ENCODE assay signal across 1 cellular context in the genomic region with DNA sequence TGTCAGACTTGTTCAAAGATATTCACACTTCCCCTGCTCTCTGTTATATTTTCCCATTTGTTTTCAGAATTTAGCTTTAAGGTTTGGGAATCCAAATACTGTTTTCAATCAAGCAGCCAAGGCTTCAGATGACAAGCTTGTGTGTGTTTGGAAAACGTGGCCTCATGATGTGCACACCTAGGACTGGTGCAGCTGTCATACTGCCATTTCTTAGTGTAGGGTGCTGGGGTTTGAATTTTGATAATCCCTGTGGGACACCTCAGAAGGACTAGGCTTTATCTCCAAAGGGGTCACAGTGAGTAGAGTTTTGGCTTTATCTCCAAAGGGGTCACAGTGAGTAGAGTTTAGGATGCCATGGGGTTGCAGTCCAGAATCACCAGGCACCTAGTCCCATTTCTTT.
TF ChIP-seq lines count a peak whose summit lies in the region.

No MANE protein-coding gene starts in this region.

TF ChIP-seq in IMR-90, 13 proteins besides CTCF, POLR2A, EP300 and RAD21:
- TF ChIP-seq MXI1 (IDR thresholded peaks at IDR 0.05; ENCODE audit: borderline replicate concordance, low read depth, low read length) (no peak), RCOR1 (IDR thresholded peaks at IDR 0.05; ENCODE audit: insufficient replicate concordance, low read length) (no peak), CEBPB (IDR thresholded peaks at IDR 0.05; ENCODE audit: low read depth, low read length) (no peak), MAFK (IDR thresholded peaks at IDR 0.05; ENCODE audit: low read depth, low read length) (no peak), NFE2L2 (IDR thresholded peaks at IDR 0.05; ENCODE audit: low read depth, low read length) (no peak), RFX5 (IDR thresholded peaks at IDR 0.05; ENCODE audit: low read depth, low read length) (no peak), CHD1 (IDR thresholded peaks at IDR 0.05; ENCODE audit: low read depth, low read length) (no peak), MAZ (IDR thresholded peaks at IDR 0.05; ENCODE audit: borderline replicate concordance, low read depth, low read length) (no peak), BHLHE40 (IDR thresholded peaks at IDR 0.05; ENCODE audit: low read depth, low read length) (no peak), FOS (IDR thresholded peaks at IDR 0.05; ENCODE audit: low read depth, low read length) (no peak), SMC3 (IDR thresholded peaks at IDR 0.05; ENCODE audit: low read depth, low read length) (no peak)
- TF ChIP-seq, protein P1, sequence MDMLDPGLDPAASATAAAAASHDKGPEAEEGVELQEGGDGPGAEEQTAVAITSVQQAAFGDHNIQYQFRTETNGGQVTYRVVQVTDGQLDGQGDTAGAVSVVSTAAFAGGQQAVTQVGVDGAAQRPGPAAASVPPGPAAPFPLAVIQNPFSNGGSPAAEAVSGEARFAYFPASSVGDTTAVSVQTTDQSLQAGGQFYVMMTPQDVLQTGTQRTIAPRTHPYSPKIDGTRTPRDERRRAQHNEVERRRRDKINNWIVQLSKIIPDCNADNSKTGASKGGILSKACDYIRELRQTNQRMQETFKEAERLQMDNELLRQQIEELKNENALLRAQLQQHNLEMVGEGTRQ (IDR thresholded peaks at IDR 0.05; ENCODE audit: low read depth, low read length) = no peak
- TF ChIP-seq, protein P2, sequence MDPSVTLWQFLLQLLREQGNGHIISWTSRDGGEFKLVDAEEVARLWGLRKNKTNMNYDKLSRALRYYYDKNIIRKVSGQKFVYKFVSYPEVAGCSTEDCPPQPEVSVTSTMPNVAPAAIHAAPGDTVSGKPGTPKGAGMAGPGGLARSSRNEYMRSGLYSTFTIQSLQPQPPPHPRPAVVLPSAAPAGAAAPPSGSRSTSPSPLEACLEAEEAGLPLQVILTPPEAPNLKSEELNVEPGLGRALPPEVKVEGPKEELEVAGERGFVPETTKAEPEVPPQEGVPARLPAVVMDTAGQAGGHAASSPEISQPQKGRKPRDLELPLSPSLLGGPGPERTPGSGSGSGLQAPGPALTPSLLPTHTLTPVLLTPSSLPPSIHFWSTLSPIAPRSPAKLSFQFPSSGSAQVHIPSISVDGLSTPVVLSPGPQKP (IDR thresholded peaks at IDR 0.05; ENCODE audit: borderline replicate concordance, low read depth, low read length) = no peak
